ENCODE assay signal across 13 cellular contexts in the genomic region with DNA sequence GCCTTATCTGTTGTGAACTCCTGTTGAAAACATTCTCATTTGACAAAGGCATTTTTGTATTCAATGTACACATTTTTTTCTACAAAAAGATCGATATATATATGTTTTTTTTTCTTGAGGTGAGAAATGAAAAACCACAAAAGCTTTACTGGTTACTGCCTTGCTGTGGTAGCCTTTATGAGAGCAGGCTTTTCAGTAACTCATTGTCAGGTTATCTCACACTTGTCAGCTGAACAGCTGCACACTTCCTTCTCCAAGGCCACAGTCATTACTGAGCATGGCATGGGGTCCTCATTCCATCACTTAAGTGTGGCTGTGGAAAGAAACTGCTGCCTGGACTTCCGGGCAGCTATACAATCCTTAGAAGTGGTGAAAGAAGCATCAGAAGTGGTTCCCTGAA.
DNase-seq lines count a peak whose midpoint lies in the region; ATAC-seq and TF ChIP-seq lines count a peak whose summit lies in the region.
"Had no signal": no experiment of that assay in that cellular context is flagged by ENCODE, and none has a peak within 500 bp of the region (broad histone marks: within the 10 kb centered on the region; RNA-seq: fewer than 3 reads in every experiment).

No MANE protein-coding gene starts in this region.

- H3K4me1 ChIP-seq in SJCRH30, result peaks cover 10% of the 10 kb centered on the region; the same call in 1 of the 2 replicates
- H3K4me1 ChIP-seq: uterus had no signal

- H3K27me3 ChIP-seq in SJCRH30, result no peaks in the 10 kb centered on the region
- H3K27me3 ChIP-seq: uterus had no signal

- DNase-seq in GM13977 (ENCODE audit: low spot score) (peak; percentile 16), SJCRH30 (peak; percentile 50 to 80), foreskin fibroblast (no peak), cortex of kidney (lab: John Stamatoyannopoulos, UW) (no peak), amniotic stem cell (lab: John Stamatoyannopoulos, UW) (no peak)
- DNase-seq: H9, NCI-H1105 treated with DMSO at 0.1 percent for 48 hours, NCI-H526 treated with DMSO at 0.1 percent for 48 hours, uterus had no signal

- TF ChIP-seq CTCF in GM13977 (IDR thresholded peaks at IDR 0.05; ENCODE audit: extremely low read depth, insufficient read depth, missing control alignments), result no peak
- no peak for TF ChIP-seq CTCF in foreskin fibroblast (IDR thresholded peaks at IDR 0.05; ENCODE audit: low read depth, low read length)

- ATAC-seq in GM19468 (IDR thresholded peaks at IDR 0.05; ENCODE audit: extremely low read depth, unreplicated experiment), result peak; percentile 66
- peak; percentile 61 for ATAC-seq in HG03060 (IDR thresholded peaks at IDR 0.05; ENCODE audit: low read depth, unreplicated experiment)
- no peak for ATAC-seq in HG03159 (IDR thresholded peaks at IDR 0.05; ENCODE audit: unreplicated experiment)

- H3K4me3 ChIP-seq in SJCRH30 (no peak overlapping the region), foreskin fibroblast (ENCODE audit: low read depth in 1 of 2, low read length in 2 of 2) (no peak overlapping the region)
- H3K4me3 ChIP-seq: lung, uterus had no signal

- H3K27ac ChIP-seq in SJCRH30, result no peak overlapping the region
- H3K27ac ChIP-seq: uterus had no signal

- no peaks in the 10 kb centered on the region for H3K36me3 ChIP-seq in SJCRH30
- H3K36me3 ChIP-seq: uterus had no signal

- in situ Hi-C loops in GM13977 (cut with MboI; ENCODE audit: low pct_unique_long_range_greater_than_20kb, low sequenced_read_pairs, unreplicated experiment), result no loop called here

- H3K9me3 ChIP-seq in SJCRH30 (replicated peaks), result no peaks in the 10 kb centered on the region; the same call in 1 of the 2 replicates
- H3K9me3 ChIP-seq: uterus had no signal

Comparison
In these comparisons a context has a peak if more than half of its experiments do, and no peak if none do; other contexts are left out.
1. DNase-seq: peak in GM13977 (single experiment) and SJCRH30 (2 of 2); none in foreskin fibroblast (0 of 2), cortex of kidney (single experiment) and amniotic stem cell (single experiment).